In the genomic region with DNA sequence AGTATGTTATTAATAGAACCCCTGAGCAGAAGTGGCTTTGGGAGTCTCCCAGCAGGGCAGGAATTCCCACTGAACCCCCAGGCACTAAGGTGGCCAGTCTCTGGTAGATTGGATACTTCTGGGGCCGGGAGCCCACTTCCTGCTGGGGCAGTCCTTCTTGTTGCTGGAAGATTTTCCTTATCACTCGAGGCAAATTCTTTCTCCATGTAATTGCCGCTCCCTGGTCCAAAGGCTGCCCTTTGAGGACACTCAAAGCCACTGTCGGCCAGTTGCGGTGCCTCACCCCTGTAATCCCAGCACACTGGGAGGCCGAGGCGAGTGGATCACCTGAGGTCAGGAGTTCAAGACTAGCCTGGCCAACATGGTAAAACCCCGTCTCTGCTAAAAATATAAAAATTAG, we compare ENCODE assay signal across 10 cellular contexts. TPM values are rescaled to one million over a fixed set of nuclear protein-coding genes. Genes with fewer than 3 reads are reported as not detected.
A peak's percentile ranks its signal among the peaks of the same experiment; 100 is the strongest.
DNase-seq lines count a peak whose midpoint lies in the region; ATAC-seq, FAIRE-seq and TF ChIP-seq lines count a peak whose summit lies in the region.
"Had no signal": no experiment of that assay in that cellular context is flagged by ENCODE, and none has a peak within 500 bp of the region (broad histone marks: within the 10 kb centered on the region; RNA-seq: fewer than 3 reads in every experiment).

No MANE protein-coding gene starts in this region.

- H3K9ac ChIP-seq in kidney (ENCODE audit: low read length in 2 of 2): no peak overlapping the region

- POLR2A ChIA-PET in activated CD4-positive, alpha-beta memory T cell treated with anti-CD3 and anti-CD28 coated beads for 36 hours (lab: Charles Lee): interaction anchor here (1.3 to 1.7 kb wide), 3 partner anchors 18 to 235 kb away, joined by 3 to 7 read pairs (median 3); no protein-coding TSS in a partner anchor

- H3K9me3 Mint-ChIP-seq in activated CD4-positive, alpha-beta memory T cell treated with anti-CD3 and anti-CD28 coated beads for 36 hours: peaks cover 3% of the 10 kb centered on the region
- H3K9me3 Mint-ChIP-seq in stimulated activated memory B cell treated with anti-CD40 and anti-IgM and Interleukin-4, amounts not matched to agents 10 μg/mL and 1 μg/mL and 100 μg/mL, for 72 hours: no peaks in the 10 kb centered on the region
- H3K9me3 Mint-ChIP-seq: mesothelial cell of epicardium had no signal

- no peak for ATAC-seq in stimulated activated memory B cell treated with anti-CD40 and anti-IgM and Interleukin-4, amounts not matched to agents 10 μg/mL and 1 μg/mL and 100 μg/mL, for 72 hours
- no peak for ATAC-seq in HG03108 (IDR thresholded peaks at IDR 0.05; ENCODE audit: unreplicated experiment)

- no peaks in the 10 kb centered on the region for H3K9me3 ChIP-seq in kidney (ENCODE audit: control insufficient read depth in 1 of 2, low read length in 2 of 2)

- no peaks in the 10 kb centered on the region for H3K27me3 ChIP-seq in HL-60 (ENCODE audit: insufficient read depth, poor library complexity, severe bottlenecking)

- CTCF ChIA-PET in activated CD4-positive, alpha-beta memory T cell treated with anti-CD3 and anti-CD28 coated beads for 36 hours (lab: Charles Lee): interaction anchor here (1.3 kb wide), 1 partner anchor 19 kb away, joined by 7 read pairs; no protein-coding TSS in a partner anchor

- H3K4me1 ChIP-seq in kidney (ENCODE audit: control insufficient read depth in 1 of 2, insufficient read depth in 1 of 2, low read depth in 1 of 2, low read length in 2 of 2): peaks cover 0 to 12% of the 10 kb centered on the region in 2 donors

- no peaks in the 10 kb centered on the region for H3K27me3 Mint-ChIP-seq in activated CD4-positive, alpha-beta memory T cell treated with anti-CD3 and anti-CD28 coated beads for 36 hours
- no peaks in the 10 kb centered on the region for H3K27me3 Mint-ChIP-seq in stimulated activated memory B cell treated with anti-CD40 and anti-IgM and Interleukin-4, amounts not matched to agents 10 μg/mL and 1 μg/mL and 100 μg/mL, for 72 hours

- no peak overlapping the region for H3K4me3 Mint-ChIP-seq in activated CD4-positive, alpha-beta memory T cell treated with anti-CD3 and anti-CD28 coated beads for 36 hours
- H3K4me3 Mint-ChIP-seq in stimulated activated memory B cell treated with anti-CD40 and anti-IgM and Interleukin-4, amounts not matched to agents 10 μg/mL and 1 μg/mL and 100 μg/mL, for 72 hours: no peak overlapping the region
- H3K4me3 Mint-ChIP-seq: mesothelial cell of epicardium had no signal

- H3K36me3 Mint-ChIP-seq in activated CD4-positive, alpha-beta memory T cell treated with anti-CD3 and anti-CD28 coated beads for 36 hours: peaks cover 10% of the 10 kb centered on the region
- peaks cover 3% of the 10 kb centered on the region for H3K36me3 Mint-ChIP-seq in stimulated activated memory B cell treated with anti-CD40 and anti-IgM and Interleukin-4, amounts not matched to agents 10 μg/mL and 1 μg/mL and 100 μg/mL, for 72 hours
- H3K36me3 Mint-ChIP-seq: mesothelial cell of epicardium had no signal

- TF ChIP-seq CTCF in HL-60 (IDR thresholded peaks at IDR 0.05; ENCODE audit: insufficient read depth, low read length): no peak
- TF ChIP-seq CTCF in kidney (IDR thresholded peaks at IDR 0.05; ENCODE audit: borderline replicate concordance, extremely low read depth, insufficient read depth): no peak

- intact Hi-C loops in activated CD4-positive, alpha-beta memory T cell treated with anti-CD3 and anti-CD28 coated beads for 36 hours (cut with micrococcal nuclease): no loop called here
- intact Hi-C loops in kidney (cut with DNase I): no loop called here

- H3K36me3 ChIP-seq in kidney (ENCODE audit: control insufficient read depth in 1 of 2, insufficient read depth in 2 of 2, low read length in 2 of 2): no peaks in the 10 kb centered on the region

- H3K27ac ChIP-seq in HL-60 (replicated peaks) (peak overlapping the region; percentile 74), kidney (ENCODE audit: low read depth in 2 of 2, low read length in 2 of 2) (peak overlapping the region in 1 of 2 donors; percentile 83)

- DNase-seq in HL-60 (ENCODE audit: low read depth in 1 of 2, low spot score in 1 of 2): no peak
- no peak for DNase-seq in activated CD4-positive, alpha-beta memory T cell treated with anti-CD3 and anti-CD28 coated beads for 36 hours
- peak; percentile 57 for DNase-seq in kidney
- no peak for DNase-seq in activated CD4-positive, CD25-positive, alpha-beta regulatory T cell treated with anti-CD3 and anti-CD28 coated beads, Interleukin-2, amount 50 U/mL, for 72 hours
- DNase-seq in C1 segment of cervical spinal cord (lab: John Stamatoyannopoulos, UW): no peak
- DNase-seq: NCI-H524 treated with DMSO at 0.1 percent for 48 hours; stimulated activated CD4-positive, alpha-beta T cell treated with anti-CD3 and anti-CD28 coated beads, Interleukin-4, amount 100 ng/mL, for 1 hour had no signal

- H3K4me3 ChIP-seq in HL-60 (replicated peaks; ENCODE audit: insufficient read depth, low read length) (no peak overlapping the region), kidney (ENCODE audit: low read length in 2 of 2) (no peak overlapping the region)

- peaks cover 59% of the 10 kb centered on the region for H3K4me1 Mint-ChIP-seq in activated CD4-positive, alpha-beta memory T cell treated with anti-CD3 and anti-CD28 coated beads for 36 hours (ENCODE audit: low read depth)
- peaks cover 94% of the 10 kb centered on the region for H3K4me1 Mint-ChIP-seq in stimulated activated memory B cell treated with anti-CD40 and anti-IgM and Interleukin-4, amounts not matched to agents 10 μg/mL and 1 μg/mL and 100 μg/mL, for 72 hours

- H3K27ac Mint-ChIP-seq in activated CD4-positive, alpha-beta memory T cell treated with anti-CD3 and anti-CD28 coated beads for 36 hours: peak overlapping the region; percentile 78
- peak overlapping the region; percentile 82 for H3K27ac Mint-ChIP-seq in stimulated activated memory B cell treated with anti-CD40 and anti-IgM and Interleukin-4, amounts not matched to agents 10 μg/mL and 1 μg/mL and 100 μg/mL, for 72 hours
- H3K27ac Mint-ChIP-seq: mesothelial cell of epicardium had no signal

- no peak for FAIRE-seq in kidney (lab: Jason Lieb, UNC)

RNA-seq across cellular contexts. Expression of a gene that starts 22.6 kb away (rescaled TPM):
- 100 to 1,000 TPM; 201 to 211 TPM for total RNA-seq in activated CD4-positive, alpha-beta memory T cell treated with anti-CD3 and anti-CD28 coated beads for 36 hours
- 47.1 TPM for total RNA-seq in kidney
- polyA plus RNA-seq in kidney (ENCODE audit: insufficient read depth, low read depth, low replicate concordance): 7.7 TPM
